In genomic region chr18:54193786-54194185, GRCh38 we compare ENCODE assay signal across 20 cellular contexts. TPM values are rescaled to one million over a fixed set of nuclear protein-coding genes. Genes with fewer than 3 reads are reported as not detected.
A peak's percentile ranks its signal among the peaks of the same experiment; 100 is the strongest.
DNase-seq lines count a peak whose midpoint lies in the region; ATAC-seq, FAIRE-seq and TF ChIP-seq lines count a peak whose summit lies in the region.
"Had no signal": no experiment of that assay in that cellular context is flagged by ENCODE, and none has a peak within 500 bp of the region (broad histone marks: within the 10 kb centered on the region; RNA-seq: fewer than 3 reads in every experiment).

No MANE protein-coding gene starts in this region.

- H3K9me3 Mint-ChIP-seq in type B pancreatic cell (no peaks in the 10 kb centered on the region), natural killer cell (no peaks in the 10 kb centered on the region)
- H3K9me3 Mint-ChIP-seq in activated T-helper 1 cell treated with anti-CD3 and anti-CD28 coated beads, Interleukin-12 subunit alpha, Interleukin-12 subunit beta, Interleukin-2, Interleukin-4 antibody, amounts not matched to agents 30 ng/mL and 10 ng/mL and 1 ng/mL, durations not matched to agents 14 hours and 24 hours and 36 hours = no peaks in the 10 kb centered on the region
- H3K9me3 Mint-ChIP-seq: CD8-positive, alpha-beta memory T cell; GM23338 had no signal

- peaks cover 10% of the 10 kb centered on the region for H3K4me1 Mint-ChIP-seq in type B pancreatic cell (ENCODE audit: unreplicated experiment)
- H3K4me1 Mint-ChIP-seq in activated T-helper 1 cell treated with anti-CD3 and anti-CD28 coated beads, Interleukin-12 subunit alpha, Interleukin-12 subunit beta, Interleukin-2, Interleukin-4 antibody, amounts not matched to agents 30 ng/mL and 10 ng/mL and 1 ng/mL, durations not matched to agents 14 hours and 24 hours and 36 hours (ENCODE audit: low read depth) = peaks cover 34% of the 10 kb centered on the region
- peaks cover 5 to 23% of the 10 kb centered on the region in 2 donors for H3K4me1 Mint-ChIP-seq in natural killer cell

- TF ChIP-seq CTCF in bronchial epithelial cell (IDR thresholded peaks at IDR 0.05; ENCODE audit: insufficient read depth, low read length, severe bottlenecking) (no peak), keratinocyte (optimal IDR thresholded peaks at IDR 0.05 in 1 of 3, IDR thresholded peaks at IDR 0.05 in 1 of 3, conservative IDR thresholded peaks at IDR 0.05 in 1 of 3; ENCODE audit: extremely low read depth in 1 of 3, insufficient read depth in 2 of 3, low read length in 3 of 3) (no peak), type B pancreatic cell (conservative IDR thresholded peaks at IDR 0.05) (no peak), natural killer cell (IDR thresholded peaks at IDR 0.05) (no peak)

- H4K20me1 ChIP-seq in Karpas-422 (ENCODE audit: insufficient read depth, low read depth, low read length) (peaks cover 5% of the 10 kb centered on the region; the same call in 1 of the 2 replicates), keratinocyte (ENCODE audit: control insufficient read depth, extremely low read depth, insufficient read depth, low read length) (peaks cover 2% of the 10 kb centered on the region)

- peak overlapping the region; percentile 7 for H3K4me3 Mint-ChIP-seq in type B pancreatic cell
- H3K4me3 Mint-ChIP-seq in activated T-helper 1 cell treated with anti-CD3 and anti-CD28 coated beads, Interleukin-12 subunit alpha, Interleukin-12 subunit beta, Interleukin-2, Interleukin-4 antibody, amounts not matched to agents 30 ng/mL and 10 ng/mL and 1 ng/mL, durations not matched to agents 14 hours and 24 hours and 36 hours = no peak overlapping the region
- H3K4me3 Mint-ChIP-seq in natural killer cell = no peak overlapping the region
- H3K4me3 Mint-ChIP-seq: CD4-positive, CD25-positive, alpha-beta regulatory T cell; CD8-positive, alpha-beta memory T cell; GM23338 had no signal

- H3K27ac Mint-ChIP-seq in type B pancreatic cell (peak overlapping the region; percentile 16), natural killer cell (no peak overlapping the region)
- H3K27ac Mint-ChIP-seq in activated T-helper 1 cell treated with anti-CD3 and anti-CD28 coated beads, Interleukin-12 subunit alpha, Interleukin-12 subunit beta, Interleukin-2, Interleukin-4 antibody, amounts not matched to agents 30 ng/mL and 10 ng/mL and 1 ng/mL, durations not matched to agents 14 hours and 24 hours and 36 hours = no peak overlapping the region
- H3K27ac Mint-ChIP-seq: CD4-positive, CD25-positive, alpha-beta regulatory T cell; GM23338 had no signal

- H3K4me2 ChIP-seq in Karpas-422 (ENCODE audit: low read depth, low read length, poor library complexity, severe bottlenecking) (no peak overlapping the region), keratinocyte (ENCODE audit: control insufficient read depth, extremely low read depth, insufficient read depth, low read depth, low read length) (no peak overlapping the region)
- H3K4me2 ChIP-seq: GM23338 had no signal

- H3K27me3 Mint-ChIP-seq in type B pancreatic cell (no peaks in the 10 kb centered on the region), natural killer cell (ENCODE audit: low read depth in 2 of 2) (no peaks in the 10 kb centered on the region)
- H3K27me3 Mint-ChIP-seq in activated T-helper 1 cell treated with anti-CD3 and anti-CD28 coated beads, Interleukin-12 subunit alpha, Interleukin-12 subunit beta, Interleukin-2, Interleukin-4 antibody, amounts not matched to agents 30 ng/mL and 10 ng/mL and 1 ng/mL, durations not matched to agents 14 hours and 24 hours and 36 hours (ENCODE audit: insufficient read depth) = no peaks in the 10 kb centered on the region
- H3K27me3 Mint-ChIP-seq: CD4-positive, CD25-positive, alpha-beta regulatory T cell; CD8-positive, alpha-beta memory T cell had no signal

- peaks cover 35% of the 10 kb centered on the region; the same call in 1 of the 2 replicates for H3K36me3 ChIP-seq in Karpas-422 (ENCODE audit: insufficient read depth, low read length)
- H3K36me3 ChIP-seq in bronchial epithelial cell (ENCODE audit: control insufficient read depth, insufficient read depth, low read length) = peaks cover 3% of the 10 kb centered on the region
- H3K36me3 ChIP-seq in keratinocyte (ENCODE audit: control insufficient read depth in 2 of 2, extremely low read depth in 1 of 2, insufficient read depth in 2 of 2, low read length in 2 of 2) = peaks cover 3 to 12% of the 10 kb centered on the region in 2 experiments
- H3K36me3 ChIP-seq: BE2C had no signal

- H3K9me2 ChIP-seq in Karpas-422 (replicated peaks; ENCODE audit: insufficient read depth, low read length) = no peaks in the 10 kb centered on the region

- H3K4me1 ChIP-seq in Karpas-422 (ENCODE audit: low read length) = peaks cover 63% of the 10 kb centered on the region
- H3K4me1 ChIP-seq in keratinocyte (ENCODE audit: control insufficient read depth, extremely low read depth, insufficient read depth, low read length) = peaks cover 29% of the 10 kb centered on the region
- H3K4me1 ChIP-seq: BE2C had no signal

- DNase-seq in Karpas-422 (no peak), bronchial epithelial cell (ENCODE audit: low read depth) (peak; percentile 56), keratinocyte (ENCODE audit: low read depth, low spot score) (no peak), type B pancreatic cell (ENCODE audit: extremely low spot score, unreplicated experiment) (no peak), natural killer cell (no peak), COLO829 (ENCODE audit: low spot score) (no peak)
- no peak for DNase-seq in activated T-helper 1 cell treated with anti-CD3 and anti-CD28 coated beads, Interleukin-12 subunit alpha, Interleukin-12 subunit beta, Interleukin-2, Interleukin-4 antibody, amounts not matched to agents 30 ng/mL and 10 ng/mL and 1 ng/mL, durations not matched to agents 14 hours and 24 hours and 36 hours (ENCODE audit: low spot score)
- DNase-seq: ACHN; BE2C; C1 segment of cervical spinal cord; Caco-2; CD4-positive, CD25-positive, alpha-beta regulatory T cell; CD8-positive, alpha-beta memory T cell; DMS153; DMS79; GF-D8; HCEC 1CT had no signal

- H3K36me3 Mint-ChIP-seq in type B pancreatic cell = peaks cover 5% of the 10 kb centered on the region
- H3K36me3 Mint-ChIP-seq in activated T-helper 1 cell treated with anti-CD3 and anti-CD28 coated beads, Interleukin-12 subunit alpha, Interleukin-12 subunit beta, Interleukin-2, Interleukin-4 antibody, amounts not matched to agents 30 ng/mL and 10 ng/mL and 1 ng/mL, durations not matched to agents 14 hours and 24 hours and 36 hours (ENCODE audit: low read depth) = peaks cover 8% of the 10 kb centered on the region
- H3K36me3 Mint-ChIP-seq in natural killer cell = no peaks in the 10 kb centered on the region

- H3K9me3 ChIP-seq in Karpas-422 (ENCODE audit: low read length) = no peaks in the 10 kb centered on the region
- H3K9me3 ChIP-seq in keratinocyte (ENCODE audit: control insufficient read depth, low read depth, low read length) = no peaks in the 10 kb centered on the region
- H3K9me3 ChIP-seq: BE2C, Caco-2 had no signal

- ATAC-seq in natural killer cell = no peak
- ATAC-seq: GM23338 had no signal

- H3K27ac ChIP-seq in Karpas-422 (ENCODE audit: low read length) (peak overlapping the region; percentile 45), keratinocyte (ENCODE audit: control insufficient read depth, insufficient read depth, low read length) (peak overlapping the region; percentile 77)
- H3K27ac ChIP-seq: HL-60 had no signal

- H3K9ac ChIP-seq in Karpas-422 (ENCODE audit: low read length) = no peak overlapping the region
- no peak overlapping the region for H3K9ac ChIP-seq in keratinocyte (ENCODE audit: control insufficient read depth, extremely low read depth, insufficient read depth, low read length)

- H3K27me3 ChIP-seq in Karpas-422 (ENCODE audit: low read length) = no peaks in the 10 kb centered on the region
- no peaks in the 10 kb centered on the region for H3K27me3 ChIP-seq in bronchial epithelial cell (ENCODE audit: control insufficient read depth, insufficient read depth, low read length)
- no peaks in the 10 kb centered on the region for H3K27me3 ChIP-seq in keratinocyte (ENCODE audit: control insufficient read depth, extremely low read depth, insufficient read depth, low read length)
- H3K27me3 ChIP-seq: BE2C had no signal

- H2AFZ ChIP-seq in Karpas-422 (ENCODE audit: low read length) (no peak overlapping the region), keratinocyte (ENCODE audit: control insufficient read depth, low read length) (no peak overlapping the region)
- H2AFZ ChIP-seq: GM23338 had no signal

- H3K4me3 ChIP-seq in Karpas-422 (ENCODE audit: low read length) (no peak overlapping the region), bronchial epithelial cell (ENCODE audit: low read depth, low read length) (no peak overlapping the region), keratinocyte (ENCODE audit: control insufficient read depth in 2 of 3, extremely low read depth in 1 of 3, insufficient read depth in 2 of 3, low read depth in 1 of 3, low read length in 3 of 3) (no peak overlapping the region)
- H3K4me3 ChIP-seq: GM23338 had no signal

- H3K79me2 ChIP-seq in Karpas-422 (ENCODE audit: low read length) = peaks cover 94% of the 10 kb centered on the region
- peaks cover 75% of the 10 kb centered on the region for H3K79me2 ChIP-seq in keratinocyte (ENCODE audit: control insufficient read depth, insufficient read depth, low read length)

- H3K9me1 ChIP-seq in keratinocyte (ENCODE audit: control insufficient read depth, extremely low read depth, insufficient read depth, low read length) = peaks cover 2% of the 10 kb centered on the region

- no peak for FAIRE-seq in bronchial epithelial cell (lab: Jason Lieb, UNC)
- FAIRE-seq in keratinocyte (lab: Jason Lieb, UNC) = no peak
- FAIRE-seq: H54 had no signal

- intact Hi-C loops in activated T-helper 1 cell treated with anti-CD3 and anti-CD28 coated beads, Interleukin-12 subunit alpha, Interleukin-12 subunit beta, Interleukin-2, Interleukin-4 antibody, amounts not matched to agents 30 ng/mL and 10 ng/mL and 1 ng/mL, durations not matched to agents 14 hours and 24 hours and 36 hours (cut with micrococcal nuclease) = loop anchor here (2.0 kb wide), 1 partner anchor 17 kb away; no protein-coding TSS in a partner anchor
- intact Hi-C loops in natural killer cell (cut with micrococcal nuclease) = no loop called here

- dilution Hi-C loops in keratinocyte (cut with MboI; ENCODE audit: extremely low pct_ligation_motif_present, low sequenced_read_pairs) = no loop called here

RNA-seq across cellular contexts. Expression of gene MBD2, which starts 30.7 kb away (rescaled TPM):
- total RNA-seq in Karpas-422 (2014; rRNA removed; shearing (Covaris generic); ENCODE audit: low replicate concordance) = 53.5 and 61.3 TPM in 2 replicates
- total RNA-seq in bronchial epithelial cell = 36.3 and 58.4 TPM in 2 replicates
- polyA plus RNA-seq in keratinocyte = 45.4 to 212 TPM (median 80.1 TPM) in 3 replicates
- 220 TPM for polyA plus RNA-seq in keratinocyte (2011; ENCODE audit: low read depth)
- polyA plus RNA-seq in keratinocyte (2011; cell fraction: cytosol; rRNA removed) = 46.4 and 76.9 TPM in 2 replicates
- polyA plus RNA-seq in keratinocyte (2011; cell fraction: nucleus; rRNA removed) = 42.6 and 55.9 TPM in 2 replicates
- polyA plus RNA-seq in keratinocyte (2012; ENCODE audit: low replicate concordance) = 37.7 and 50.0 TPM in 2 replicates
- polyA minus RNA-seq in keratinocyte = 18.3 to 65.2 TPM (median 48.8 TPM) in 3 replicates
- polyA minus RNA-seq in keratinocyte (2011; cell fraction: cytosol; rRNA and poly(A)+ RNA removed) = 155 TPM
- polyA minus RNA-seq in keratinocyte (2011; cell fraction: nucleus; rRNA and poly(A)+ RNA removed) = 16.7 and 22.9 TPM in 2 replicates
- total RNA-seq in type B pancreatic cell (ENCODE audit: low replicate concordance) = 48.8 and 100 TPM in 2 replicates
- total RNA-seq in activated T-helper 1 cell treated with anti-CD3 and anti-CD28 coated beads, Interleukin-12 subunit alpha, Interleukin-12 subunit beta, Interleukin-2, Interleukin-4 antibody, amounts not matched to agents 30 ng/mL and 10 ng/mL and 1 ng/mL, durations not matched to agents 14 hours and 24 hours and 36 hours = 223 and 242 TPM in 2 replicates
- total RNA-seq in natural killer cell = 100 to 1,000 TPM in 1 of 3 donors, 10 to 100 TPM in 2; 74.8 to 107 (median 92.3) TPM
